8 cellular contexts compared by ENCODE assay signal in genomic region chr7:78510580-78511188, GRCh38.
A peak's percentile ranks its signal among the peaks of the same experiment; 100 is the strongest.
DNase-seq lines count a peak whose midpoint lies in the region; ATAC-seq, FAIRE-seq and TF ChIP-seq lines count a peak whose summit lies in the region.

No MANE protein-coding gene starts in this region.

- H3K9me3 ChIP-seq in adrenal gland (replicated peaks in 1 of 3), result no peaks in the 10 kb centered on the region

- H3K27me3 Mint-ChIP-seq in activated CD8-positive, alpha-beta memory T cell treated with anti-CD3 and anti-CD28 coated beads, Interleukin-2, amount 10 ng/mL, durations not matched to agents 7 days and 5 days, result no peaks in the 10 kb centered on the region

- H3K36me3 Mint-ChIP-seq in activated CD8-positive, alpha-beta memory T cell treated with anti-CD3 and anti-CD28 coated beads, Interleukin-2, amount 10 ng/mL, durations not matched to agents 7 days and 5 days, result no peaks in the 10 kb centered on the region

- no peak for ATAC-seq in activated CD8-positive, alpha-beta memory T cell treated with anti-CD3 and anti-CD28 coated beads, Interleukin-2, amount 10 ng/mL, durations not matched to agents 7 days and 5 days

- H3K27ac Mint-ChIP-seq in activated CD8-positive, alpha-beta memory T cell treated with anti-CD3 and anti-CD28 coated beads, Interleukin-2, amount 10 ng/mL, durations not matched to agents 7 days and 5 days, result no peak overlapping the region

- FAIRE-seq in H54 (lab: Jason Lieb, UNC) (peak; percentile 45), urothelium cell line (lab: Jason Lieb, UNC) (no peak)

- DNase-seq in GM03348 (ENCODE audit: low spot score), result peak; percentile 60
- peak; percentile 5 for DNase-seq in H54 (ENCODE audit: insufficient read length, low spot score)
- DNase-seq in NCI-H1105 treated with DMSO at 0.1 percent for 48 hours (lab: John Stamatoyannopoulos, UW), result peak; percentile 36
- DNase-seq in adrenal gland, result peak; percentile 20 to 63 (median 41)
- peak; percentile 60 for DNase-seq in islet precursor cell
- peak; percentile 9 for DNase-seq in urothelium cell line (ENCODE audit: low spot score)
- DNase-seq in activated T-cell treated with anti-CD3 and anti-CD28 coated beads, Interleukin-2, amount 50 U/mL, for 1 hour, result no peak
- DNase-seq in activated CD8-positive, alpha-beta memory T cell treated with anti-CD3 and anti-CD28 coated beads, Interleukin-2, amount 10 ng/mL, durations not matched to agents 7 days and 5 days, result no peak

- intact Hi-C loops in adrenal gland (cut with DNase I), result loop anchor here in 1 of 2 donors (10.0 kb wide), 1 partner anchor 674 kb away; no protein-coding TSS in a partner anchor

- H3K36me3 ChIP-seq in adrenal gland (replicated peaks in 1 of 2), result no peaks in the 10 kb centered on the region

- peak; percentile 48 to 69 (median 55) for TF ChIP-seq CTCF in adrenal gland (IDR thresholded peaks at IDR 0.05)

- no peaks in the 10 kb centered on the region for H3K4me1 Mint-ChIP-seq in activated CD8-positive, alpha-beta memory T cell treated with anti-CD3 and anti-CD28 coated beads, Interleukin-2, amount 10 ng/mL, durations not matched to agents 7 days and 5 days

- H3K4me3 ChIP-seq in adrenal gland, result no peak overlapping the region

- no peak overlapping the region for H3K4me3 Mint-ChIP-seq in activated CD8-positive, alpha-beta memory T cell treated with anti-CD3 and anti-CD28 coated beads, Interleukin-2, amount 10 ng/mL, durations not matched to agents 7 days and 5 days

- no peaks in the 10 kb centered on the region for H3K27me3 ChIP-seq in adrenal gland

- H3K4me1 ChIP-seq in adrenal gland (replicated peaks in 1 of 2), result no peaks in the 10 kb centered on the region

- TF ChIP-seq POLR2A in H54 (IDR thresholded peaks at IDR 0.05; ENCODE audit: low read depth, low read length), result no peak
- no peak for TF ChIP-seq POLR2A in adrenal gland (IDR thresholded peaks at IDR 0.05)

- WGBS in adrenal gland, 4 donors, result 0 to 7% (median 5%) methylated on average over 2 of the region's 2 CpGs

- H3K9me3 Mint-ChIP-seq in activated CD8-positive, alpha-beta memory T cell treated with anti-CD3 and anti-CD28 coated beads, Interleukin-2, amount 10 ng/mL, durations not matched to agents 7 days and 5 days (ENCODE audit: low read depth), result no peaks in the 10 kb centered on the region

- no peak overlapping the region for H3K27ac ChIP-seq in adrenal gland

- CTCF ChIA-PET in activated CD8-positive, alpha-beta memory T cell treated with anti-CD3 and anti-CD28 coated beads, Interleukin-2, amount 10 ng/mL, durations not matched to agents 7 days and 5 days (lab: Charles Lee), result no interaction called here

Comparison
In these comparisons a context has a peak if more than half of its experiments do, and no peak if none do; other contexts are left out.
1. DNase-seq: peak in GM03348 (single experiment), H54 (single experiment), NCI-H1105 treated with DMSO at 0.1 percent for 48 hours (single experiment), adrenal gland (7 of 7), islet precursor cell (single experiment) and urothelium cell line (single experiment); none in activated T-cell treated with anti-CD3 and anti-CD28 coated beads, Interleukin-2, amount 50 U/mL, for 1 hour (single experiment) and activated CD8-positive, alpha-beta memory T cell treated with anti-CD3 and anti-CD28 coated beads, Interleukin-2, amount 10 ng/mL, durations not matched to agents 7 days and 5 days (single experiment).